20 cellular contexts compared by ENCODE assay signal in the genomic region with DNA sequence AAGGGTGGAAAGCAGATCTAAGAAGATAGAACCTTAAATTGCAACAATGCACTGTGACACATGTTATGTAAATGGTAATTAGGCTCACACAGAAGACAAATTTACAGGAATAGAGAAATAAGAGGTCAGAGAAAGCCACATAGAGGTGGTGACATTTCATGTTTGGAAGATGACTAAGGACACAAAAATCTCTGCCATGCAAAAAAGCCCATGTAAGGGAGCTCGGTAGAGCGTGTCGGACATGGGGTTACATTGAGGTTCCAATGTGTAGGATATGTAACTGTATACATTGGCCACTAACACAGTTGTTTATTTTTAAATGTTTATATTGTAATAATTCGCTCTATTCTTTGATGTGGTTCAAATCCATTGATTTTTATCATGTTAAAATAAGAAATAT. TPM values are rescaled to one million over a fixed set of nuclear protein-coding genes. Genes with fewer than 3 reads are reported as not detected.
"Had no signal": no experiment of that assay in that cellular context is flagged by ENCODE, and none has a peak within 500 bp of the region (broad histone marks: within the 10 kb centered on the region; RNA-seq: fewer than 3 reads in every experiment).

No MANE protein-coding gene starts in this region.

- H3K4me1 Mint-ChIP-seq: natural killer cell had no signal

- H3K27me3 ChIP-seq: dorsolateral prefrontal cortex, pancreas, sigmoid colon, upper lobe of left lung had no signal

- H3K27ac Mint-ChIP-seq: activated naive CD4-positive, alpha-beta T cell treated with anti-CD3 and anti-CD28 coated beads, Interleukin-2, amount 50 U/mL, for 24 hours; natural killer cell; stimulated activated naive B cell treated with anti-CD40 and anti-IgM and Interleukin-4, amounts not matched to agents 10 μg/mL and 1 μg/mL and 100 μg/mL, for 72 hours had no signal

- H3K9me3 ChIP-seq: left ventricle myocardium inferior, pancreas, sigmoid colon, thoracic aorta, upper lobe of left lung had no signal

- FAIRE-seq: frontal cortex, pancreas had no signal

- H3K27ac ChIP-seq: dorsolateral prefrontal cortex, left ventricle myocardium inferior, pancreas, sigmoid colon, thoracic aorta, upper lobe of left lung, VCaP had no signal

- ATAC-seq: natural killer cell, pancreas had no signal

- DNase-seq: activated CD4-positive, alpha-beta T cell treated with anti-CD3 and anti-CD28 coated beads for 1 hour; activated CD8-positive, alpha-beta memory T cell treated with anti-CD3 and anti-CD28 coated beads for 24 hours; activated CD8-positive, alpha-beta memory T cell treated with anti-CD3 and anti-CD28 coated beads, Interleukin-2, amount 50 U/mL, for 48 hours; activated gamma-delta T cell; dorsolateral prefrontal cortex; head of caudate nucleus; left ventricle myocardium inferior; mammary epithelial cell; natural killer cell; pancreas; sigmoid colon; stimulated activated naive B cell treated with anti-CD40 and anti-IgM and Interleukin-4, amounts not matched to agents 10 μg/mL and 1 μg/mL and 100 μg/mL, for 72 hours; T1000; upper lobe of left lung had no signal

- H3K9me3 Mint-ChIP-seq: activated naive CD4-positive, alpha-beta T cell treated with anti-CD3 and anti-CD28 coated beads, Interleukin-2, amount 50 U/mL, for 24 hours; natural killer cell; stimulated activated naive B cell treated with anti-CD40 and anti-IgM and Interleukin-4, amounts not matched to agents 10 μg/mL and 1 μg/mL and 100 μg/mL, for 72 hours had no signal

- H3K4me3 ChIP-seq: dorsolateral prefrontal cortex, left ventricle myocardium inferior, pancreas, sigmoid colon, thoracic aorta, upper lobe of left lung had no signal

- H3K27me3 Mint-ChIP-seq: activated naive CD4-positive, alpha-beta T cell treated with anti-CD3 and anti-CD28 coated beads, Interleukin-2, amount 50 U/mL, for 24 hours; stimulated activated naive B cell treated with anti-CD40 and anti-IgM and Interleukin-4, amounts not matched to agents 10 μg/mL and 1 μg/mL and 100 μg/mL, for 72 hours had no signal

- H3K4me1 ChIP-seq: left ventricle myocardium inferior, pancreas, sigmoid colon, upper lobe of left lung had no signal

- H3K4me3 Mint-ChIP-seq: activated naive CD4-positive, alpha-beta T cell treated with anti-CD3 and anti-CD28 coated beads, Interleukin-2, amount 50 U/mL, for 24 hours; natural killer cell; stimulated activated naive B cell treated with anti-CD40 and anti-IgM and Interleukin-4, amounts not matched to agents 10 μg/mL and 1 μg/mL and 100 μg/mL, for 72 hours had no signal

RNA-seq across cellular contexts. Expression of a gene that starts 53.2 kb away (rescaled TPM):
- total RNA-seq: cardiac septum; left ventricle myocardium inferior; mammary epithelial cell; natural killer cell; sigmoid colon; T-helper 1 cell treated with Interleukin-12 subunit alpha and Interleukin-12 subunit beta and Interleukin-4 antibody, amounts not matched to agents 30 ng/mL and 1 ng/mL, for 36 hours; thoracic aorta had no signal
- polyA plus RNA-seq: mammary epithelial cell had no signal
